Comparison of ENCODE assay signal across 30 cellular contexts in the genomic region with DNA sequence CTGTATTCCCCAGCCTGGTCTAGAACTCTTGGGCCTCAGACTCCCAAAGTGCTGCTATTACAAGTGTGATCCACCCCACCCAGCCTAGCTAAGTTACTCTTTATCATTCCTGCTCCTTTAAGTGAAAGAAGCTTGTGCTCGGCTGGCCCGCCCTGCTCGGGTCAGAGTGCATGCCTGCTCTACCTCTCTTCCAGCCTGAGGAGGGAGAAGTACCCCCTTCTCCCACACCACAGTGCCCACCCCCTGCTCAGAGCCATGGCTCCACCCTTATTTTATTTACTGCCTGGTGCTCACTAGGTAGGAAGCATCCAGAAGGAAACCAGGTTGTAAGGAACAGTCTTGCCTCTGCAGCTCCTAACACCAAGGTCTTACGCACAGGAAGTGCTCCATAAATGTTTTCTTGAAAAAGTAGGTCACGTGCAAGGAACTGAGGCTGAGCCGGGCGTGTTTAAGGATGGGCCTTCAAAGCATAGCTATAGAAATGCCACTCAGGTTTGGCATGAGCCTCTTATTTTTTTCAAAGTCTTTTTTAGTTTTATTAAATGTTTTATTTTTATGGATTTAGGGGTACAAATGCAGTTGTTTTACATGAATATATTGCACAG.
A peak's percentile ranks its signal among the peaks of the same experiment; 100 is the strongest.
DNase-seq lines count a peak whose midpoint lies in the region; ATAC-seq, FAIRE-seq and TF ChIP-seq lines count a peak whose summit lies in the region.
"Had no signal": no experiment of that assay in that cellular context is flagged by ENCODE, and none has a peak within 500 bp of the region (broad histone marks: within the 10 kb centered on the region; RNA-seq: fewer than 3 reads in every experiment).

No MANE protein-coding gene starts in this region.

- no peak overlapping the region for H2AFZ ChIP-seq in mammary epithelial cell (ENCODE audit: low read depth, low read length)
- H2AFZ ChIP-seq in H1 (ENCODE audit: low read length): peak overlapping the region; percentile 63; the same call in 1 of the 2 replicates

- H3K27ac Mint-ChIP-seq in MCF 10A (ENCODE audit: low read depth, unreplicated experiment): no peak overlapping the region
- peak overlapping the region; percentile 2 to 74 (median 48) for H3K27ac Mint-ChIP-seq in nephron
- H3K27ac Mint-ChIP-seq in activated CD4-positive, alpha-beta T cell treated with anti-CD3 and anti-CD28 coated beads for 36 hours: no peak overlapping the region
- H3K27ac Mint-ChIP-seq in activated CD8-positive, alpha-beta T cell treated with anti-CD3 and anti-CD28 coated beads, Interleukin-2, amount 10 ng/mL, durations not matched to agents 7 days and 5 days: no peak overlapping the region

- DNase-seq in MCF 10A (ENCODE audit: unreplicated experiment) (no peak), mammary epithelial cell (no peak), H1 (ENCODE audit: low read depth in 1 of 2, low spot score in 2 of 2) (no peak), vagina (ENCODE audit: extremely low spot score in 2 of 2) (no peak)
- no peak for DNase-seq in activated CD4-positive, alpha-beta T cell treated with anti-CD3 and anti-CD28 coated beads for 36 hours
- DNase-seq in activated CD8-positive, alpha-beta T cell treated with anti-CD3 and anti-CD28 coated beads, Interleukin-2, amount 10 ng/mL, durations not matched to agents 7 days and 5 days: no peak
- no peak for DNase-seq in effector memory CD4-positive, alpha-beta T cell
- DNase-seq: activated CD4-positive, CD25-positive, alpha-beta regulatory T cell treated with anti-CD3 and anti-CD28 coated beads, Interleukin-2, amount 50 U/mL, for 72 hours; activated CD8-positive, alpha-beta memory T cell treated with anti-CD3 and anti-CD28 coated beads for 24 hours; activated T-cell treated with anti-CD3 and anti-CD28 coated beads, Interleukin-2, amount 50 U/mL, for 1 hour; amygdala; CD8-positive, alpha-beta memory T cell; DMS153; GDM1; GOT3; head of caudate nucleus; Kasumi-1; mesendoderm; naive thymus-derived CD8-positive, alpha-beta T cell; NCI-H1048; NCI-H526 treated with DMSO at 0.1 percent for 48 hours; stimulated activated CD4-positive, alpha-beta T cell treated with anti-CD3 and anti-CD28 coated beads, Interleukin-4, amount 100 ng/mL, for 1 hour; stimulated activated naive CD4-positive, alpha-beta T cell treated with Interleukin-2 at 50 U/mL for 16 hours had no signal

- H4K20me1 ChIP-seq in mammary epithelial cell (ENCODE audit: insufficient read depth, low read length) (no peaks in the 10 kb centered on the region), H1 (replicated peaks in 1 of 2; ENCODE audit: control insufficient read depth in 1 of 2, insufficient read depth in 2 of 2, low read length in 2 of 2) (no peaks in the 10 kb centered on the region)

- no peak overlapping the region for H3K4ac ChIP-seq in H1 (replicated peaks; ENCODE audit: insufficient read length, low read depth, low read length)

- no peak overlapping the region for H3K14ac ChIP-seq in H1 (ENCODE audit: insufficient read length)

- dilution Hi-C loops in mammary epithelial cell (cut with HindIII; ENCODE audit: low sequenced_read_pairs): no loop called here

- in situ Hi-C loops in mammary epithelial cell (cut with MboI; ENCODE audit: low sequenced_read_pairs in 2 of 2): no loop called here

- BruUV-seq in MCF 10A (replicated peaks; lab: Mats Ljungman, UMichigan): no TSS peak
- no TSS peak for BruUV-seq in mammary epithelial cell (replicated peaks; lab: Mats Ljungman, UMichigan)

- TF ChIP-seq POLR2A in H1 (IDR thresholded peaks at IDR 0.05; ENCODE audit: control extremely low read depth in 1 of 2, low read depth in 2 of 2, low read length in 2 of 2) (no peak), vagina (IDR thresholded peaks at IDR 0.05) (no peak)

- TF ChIP-seq EP300 in H1 (IDR thresholded peaks at IDR 0.05; ENCODE audit: borderline replicate concordance in 1 of 2, low read depth in 2 of 2, low read length in 2 of 2): no peak

- peaks cover 3% of the 10 kb centered on the region for H3K4me1 ChIP-seq in mammary epithelial cell (ENCODE audit: insufficient read depth, low read length)
- peaks cover 0 to 10% (median 0%) of the 10 kb centered on the region in 4 experiments; a peak in 4 of 7 replicates for H3K4me1 ChIP-seq in H1 (replicated peaks in 1 of 4; ENCODE audit: control insufficient read depth in 3 of 4, insufficient read depth in 4 of 4, low read length in 3 of 4)
- H3K4me1 ChIP-seq in vagina: peaks cover 44% of the 10 kb centered on the region
- H3K4me1 ChIP-seq in effector memory CD4-positive, alpha-beta T cell (ENCODE audit: control insufficient read depth, insufficient read depth, low read length, poor library complexity, severe bottlenecking): no peaks in the 10 kb centered on the region
- H3K4me1 ChIP-seq: SJSA1 had no signal

- ATAC-seq in activated CD4-positive, alpha-beta T cell treated with anti-CD3 and anti-CD28 coated beads for 36 hours: no peak
- no peak for ATAC-seq in activated CD8-positive, alpha-beta T cell treated with anti-CD3 and anti-CD28 coated beads, Interleukin-2, amount 10 ng/mL, durations not matched to agents 7 days and 5 days
- ATAC-seq: naive thymus-derived CD8-positive, alpha-beta T cell; Panc1 had no signal

- no peaks in the 10 kb centered on the region for H3K79me1 ChIP-seq in H1 (ENCODE audit: low read depth, low read length)

- 95% methylated on average over 6 of the region's 7 CpGs for WGBS in mammary epithelial cell (ENCODE audit: low coverage, missing lambda C conversion rate)
- 85% methylated on average over 7 of the region's 7 CpGs; no CpG with 5 or more reads in 1 of the 2 experiments for WGBS in H1 (ENCODE audit: extremely low coverage in 1 of 2, insufficient coverage in 1 of 2, insufficient read length in 1 of 2, insufficient replicate concordance in 2 of 2, low coverage in 1 of 2, low lambda C conversion rate in 2 of 2, missing lambda C conversion rate in 1 of 2), 2 experiments

- H4K5ac ChIP-seq in H1 (ENCODE audit: insufficient read length, low read depth, low read length): no peak overlapping the region

- H3K27ac ChIP-seq in mammary epithelial cell (ENCODE audit: insufficient read depth, low read depth, low read length) (no peak overlapping the region), H1 (ENCODE audit: low read depth, low read length) (no peak overlapping the region), vagina (peak overlapping the region; percentile 86)
- no peak overlapping the region for H3K27ac ChIP-seq in effector memory CD4-positive, alpha-beta T cell (ENCODE audit: insufficient read depth, low read length, poor library complexity, severe bottlenecking)
- H3K27ac ChIP-seq: cardiac muscle cell, SJSA1, thoracic aorta had no signal

- H4K91ac ChIP-seq in H1 (replicated peaks; ENCODE audit: insufficient read length, low read length): no peak overlapping the region

- TF ChIP-seq CTCF in MCF 10A (IDR thresholded peaks at IDR 0.05; ENCODE audit: unreplicated experiment): no peak
- TF ChIP-seq CTCF in mammary epithelial cell (conservative IDR thresholded peaks at IDR 0.05 in 1 of 2, IDR thresholded peaks at IDR 0.05 in 1 of 2; ENCODE audit: extremely low read depth in 1 of 2, insufficient read depth in 1 of 2, low read depth in 1 of 2, low read length in 2 of 2): no peak
- no peak for TF ChIP-seq CTCF in H1 (IDR thresholded peaks at IDR 0.05; ENCODE audit: control extremely low read depth in 1 of 3, insufficient read depth in 1 of 3, low read depth in 1 of 3, low read length in 3 of 3)
- TF ChIP-seq CTCF in nephron (IDR thresholded peaks at IDR 0.05; ENCODE audit: unreplicated experiment in 3 of 3): no peak
- no peak for TF ChIP-seq CTCF in vagina (IDR thresholded peaks at IDR 0.05)

- peaks cover 42% of the 10 kb centered on the region for H3K4me1 Mint-ChIP-seq in MCF 10A (ENCODE audit: insufficient read depth, unreplicated experiment)
- peaks cover 42% of the 10 kb centered on the region for H3K4me1 Mint-ChIP-seq in nephron
- no peaks in the 10 kb centered on the region for H3K4me1 Mint-ChIP-seq in activated CD4-positive, alpha-beta T cell treated with anti-CD3 and anti-CD28 coated beads for 36 hours
- no peaks in the 10 kb centered on the region for H3K4me1 Mint-ChIP-seq in activated CD8-positive, alpha-beta T cell treated with anti-CD3 and anti-CD28 coated beads, Interleukin-2, amount 10 ng/mL, durations not matched to agents 7 days and 5 days (ENCODE audit: low read depth)
- H3K4me1 Mint-ChIP-seq: CD8-positive, alpha-beta memory T cell had no signal

- POLR2A ChIA-PET in MCF 10A (lab: Yijun Ruan, JAX): interaction anchor here (3.1 kb wide), 1 partner anchor 47 kb away, joined by 50 read pairs; no protein-coding TSS in a partner anchor
- POLR2A ChIA-PET in H1 (lab: Charles Lee; ENCODE audit: partially characterized antibody): interaction anchor here (0.9 kb wide), 1 partner anchor 18 kb away, joined by 3 read pairs; no protein-coding TSS in a partner anchor
- POLR2A ChIA-PET in activated CD4-positive, alpha-beta T cell treated with anti-CD3 and anti-CD28 coated beads for 36 hours (lab: Charles Lee): no interaction called here
- POLR2A ChIA-PET in activated CD8-positive, alpha-beta T cell treated with anti-CD3 and anti-CD28 coated beads, Interleukin-2, amount 10 ng/mL, durations not matched to agents 7 days and 5 days (lab: Charles Lee): interaction anchor here (0.6 kb wide), 1 partner anchor 181 kb away, joined by 3 read pairs; no protein-coding TSS in a partner anchor

- H3K4me3 Mint-ChIP-seq in MCF 10A (ENCODE audit: unreplicated experiment) (peak overlapping the region; percentile 38), nephron (peak overlapping the region in 1 of 3 experiments; percentile 40)
- H3K4me3 Mint-ChIP-seq in activated CD4-positive, alpha-beta T cell treated with anti-CD3 and anti-CD28 coated beads for 36 hours: no peak overlapping the region
- no peak overlapping the region for H3K4me3 Mint-ChIP-seq in activated CD8-positive, alpha-beta T cell treated with anti-CD3 and anti-CD28 coated beads, Interleukin-2, amount 10 ng/mL, durations not matched to agents 7 days and 5 days
- H3K4me3 Mint-ChIP-seq: CD8-positive, alpha-beta memory T cell; naive thymus-derived CD8-positive, alpha-beta T cell had no signal

- no peak overlapping the region for H2AK5ac ChIP-seq in H1 (ENCODE audit: low read depth, low read length)

- no peaks in the 10 kb centered on the region for H3K23me2 ChIP-seq in H1 (ENCODE audit: low read depth, low read length)

- H3K27me3 ChIP-seq in mammary epithelial cell (ENCODE audit: insufficient read depth, low read length) (no peaks in the 10 kb centered on the region), H1 (replicated peaks in 1 of 4; ENCODE audit: control insufficient read depth in 3 of 4, extremely low read depth in 1 of 4, insufficient read depth in 3 of 4, low read length in 3 of 4) (peaks cover 0 to 2% (median 0%) of the 10 kb centered on the region in 4 experiments; a peak in 2 of 7 replicates), vagina (no peaks in the 10 kb centered on the region)
- peaks cover 3% of the 10 kb centered on the region for H3K27me3 ChIP-seq in effector memory CD4-positive, alpha-beta T cell (replicated peaks; ENCODE audit: control insufficient read depth, insufficient read depth, low read length, poor library complexity, severe bottlenecking)
- H3K27me3 ChIP-seq: cardiac muscle cell, right atrium auricular region, SJSA1 had no signal

- intact Hi-C loops in MCF 10A (cut with micrococcal nuclease): no loop called here
- intact Hi-C loops in mammary epithelial cell (cut with micrococcal nuclease): no loop called here
- intact Hi-C loops in vagina (cut with DNase I): no loop called here
- intact Hi-C loops in activated CD4-positive, alpha-beta T cell treated with anti-CD3 and anti-CD28 coated beads for 36 hours (cut with DNase I, micrococcal nuclease): no loop called here

- no peak overlapping the region for H3K56ac ChIP-seq in H1 (replicated peaks; ENCODE audit: insufficient read length, low read depth, low read length)

- H2BK20ac ChIP-seq in H1 (ENCODE audit: low read length): no peak overlapping the region; the same call in 1 of the 2 replicates

- H3K4me3 ChIP-seq in mammary epithelial cell (replicated peaks in 1 of 3; ENCODE audit: insufficient read depth in 1 of 3, low read depth in 2 of 3, low read length in 3 of 3) (no peak overlapping the region), H1 (ENCODE audit: extremely low read depth in 1 of 4, insufficient read depth in 2 of 4, low read depth in 3 of 4, low read length in 4 of 4) (no peak overlapping the region), vagina (no peak overlapping the region)
- H3K4me3 ChIP-seq in effector memory CD4-positive, alpha-beta T cell (ENCODE audit: insufficient read depth, low read depth, low read length, poor library complexity, severe bottlenecking): no peak overlapping the region
- H3K4me3 ChIP-seq: cardiac muscle cell, right atrium auricular region, SJSA1, thoracic aorta had no signal

- H3K27me3 Mint-ChIP-seq in MCF 10A (ENCODE audit: insufficient read depth, unreplicated experiment) (no peaks in the 10 kb centered on the region), nephron (ENCODE audit: low read depth) (peaks cover 8% of the 10 kb centered on the region)
- H3K27me3 Mint-ChIP-seq in activated CD4-positive, alpha-beta T cell treated with anti-CD3 and anti-CD28 coated beads for 36 hours: no peaks in the 10 kb centered on the region
- peaks cover 6% of the 10 kb centered on the region for H3K27me3 Mint-ChIP-seq in activated CD8-positive, alpha-beta T cell treated with anti-CD3 and anti-CD28 coated beads, Interleukin-2, amount 10 ng/mL, durations not matched to agents 7 days and 5 days (ENCODE audit: low read depth)
- H3K27me3 Mint-ChIP-seq: naive thymus-derived CD8-positive, alpha-beta T cell had no signal

- no peak overlapping the region for H4K8ac ChIP-seq in H1 (ENCODE audit: extremely low read depth, insufficient read depth, low read length)

- no peak overlapping the region for H2BK120ac ChIP-seq in H1 (replicated peaks; ENCODE audit: low read depth, low read length)

- CTCF ChIA-PET in MCF 10A (lab: Yijun Ruan, JAX) (interaction anchor here (0.6 to 6.2 kb wide), 5 partner anchors 11 to 50 kb away, joined by 3 to 44 read pairs (median 4); no protein-coding TSS in a partner anchor), mammary epithelial cell (lab: Charles Lee; ENCODE audit: low non-redundant PET) (no interaction called here), H1 (lab: Charles Lee; ENCODE audit: partially characterized antibody) (interaction anchor here (0.6 to 5.0 kb wide), 6 partner anchors 39 to 1209 kb away, joined by 3 to 20 read pairs (median 4); no protein-coding TSS in a partner anchor)
- CTCF ChIA-PET in activated CD4-positive, alpha-beta T cell treated with anti-CD3 and anti-CD28 coated beads for 36 hours (lab: Charles Lee): interaction anchor here (0.6 kb wide), 1 partner anchor 13 kb away, joined by 3 read pairs; no protein-coding TSS in a partner anchor
- CTCF ChIA-PET in activated CD8-positive, alpha-beta T cell treated with anti-CD3 and anti-CD28 coated beads, Interleukin-2, amount 10 ng/mL, durations not matched to agents 7 days and 5 days (lab: Charles Lee): interaction anchor here (0.6 to 0.9 kb wide), 2 partner anchors 16 to 44 kb away, joined by 3 read pairs; no protein-coding TSS in a partner anchor

- H3K36me3 ChIP-seq in mammary epithelial cell (ENCODE audit: insufficient read depth, low read length) (no peaks in the 10 kb centered on the region), H1 (ENCODE audit: control insufficient read depth in 2 of 4, insufficient read depth in 4 of 4, low read length in 3 of 4) (no peaks in the 10 kb centered on the region), vagina (no peaks in the 10 kb centered on the region)
- H3K36me3 ChIP-seq in effector memory CD4-positive, alpha-beta T cell (ENCODE audit: control insufficient read depth, insufficient read depth, low read length): no peaks in the 10 kb centered on the region
- H3K36me3 ChIP-seq: cardiac muscle cell, right atrium auricular region, SJSA1, thoracic aorta had no signal

- H3K9ac ChIP-seq in mammary epithelial cell (ENCODE audit: insufficient read depth, low read length): no peak overlapping the region
- H3K9ac ChIP-seq in H1 (replicated peaks in 1 of 4; ENCODE audit: extremely low read depth in 1 of 4, low read depth in 3 of 4, low read length in 3 of 4): no peak overlapping the region

- no peak overlapping the region for H3K23ac ChIP-seq in H1 (ENCODE audit: insufficient read length)

- no peaks in the 10 kb centered on the region for H3K79me2 ChIP-seq in mammary epithelial cell (ENCODE audit: insufficient read depth, low read length)
- no peaks in the 10 kb centered on the region for H3K79me2 ChIP-seq in H1 (ENCODE audit: control insufficient read depth in 1 of 2, insufficient read depth in 2 of 2, low read length in 2 of 2)

- H3K4me2 ChIP-seq in mammary epithelial cell (ENCODE audit: insufficient read depth, low read depth, low read length): no peak overlapping the region
- H3K4me2 ChIP-seq in H1 (ENCODE audit: insufficient read depth in 1 of 2, low read depth in 2 of 2, low read length in 2 of 2): no peak overlapping the region

- FAIRE-seq in H1 (lab: Jason Lieb, UNC): no peak
- FAIRE-seq: TTC549 had no signal

- no peak overlapping the region for H2BK5ac ChIP-seq in H1 (ENCODE audit: low read depth, low read length)

- H3K18ac ChIP-seq in H1 (ENCODE audit: extremely low read depth, low read length): 0 out of 2 replicates have a peak overlapping the region, but pooled peaks have one; percentile 57

- no peak overlapping the region for H2BK15ac ChIP-seq in H1 (ENCODE audit: low read length)

- TF ChIP-seq RAD21 in H1 (IDR thresholded peaks at IDR 0.05 in 1 of 2, conservative IDR thresholded peaks at IDR 0.05 in 1 of 2; ENCODE audit: low read depth in 2 of 2, low read length in 2 of 2): no peak

- no peaks in the 10 kb centered on the region for H3K36me3 Mint-ChIP-seq in MCF 10A (ENCODE audit: insufficient read depth, unreplicated experiment)
- no peaks in the 10 kb centered on the region for H3K36me3 Mint-ChIP-seq in nephron (ENCODE audit: low read depth)
- no peaks in the 10 kb centered on the region for H3K36me3 Mint-ChIP-seq in activated CD4-positive, alpha-beta T cell treated with anti-CD3 and anti-CD28 coated beads for 36 hours (ENCODE audit: low read depth)
- H3K36me3 Mint-ChIP-seq in activated CD8-positive, alpha-beta T cell treated with anti-CD3 and anti-CD28 coated beads, Interleukin-2, amount 10 ng/mL, durations not matched to agents 7 days and 5 days (ENCODE audit: low read depth): no peaks in the 10 kb centered on the region
- H3K36me3 Mint-ChIP-seq: CD8-positive, alpha-beta memory T cell; naive thymus-derived CD8-positive, alpha-beta T cell had no signal

- H3K9me3 ChIP-seq in mammary epithelial cell (replicated peaks; ENCODE audit: insufficient read depth, low read length) (no peaks in the 10 kb centered on the region), H1 (ENCODE audit: insufficient read depth in 2 of 2, low read depth in 1 of 2, low read length in 1 of 2) (no peaks in the 10 kb centered on the region), vagina (no peaks in the 10 kb centered on the region)
- H3K9me3 ChIP-seq in effector memory CD4-positive, alpha-beta T cell (ENCODE audit: control insufficient read depth, low read length): no peaks in the 10 kb centered on the region
- H3K9me3 ChIP-seq: right atrium auricular region, SJSA1, thoracic aorta had no signal

- H3K9me3 Mint-ChIP-seq in MCF 10A (ENCODE audit: unreplicated experiment): no peaks in the 10 kb centered on the region
- H3K9me3 Mint-ChIP-seq in nephron: no peaks in the 10 kb centered on the region
- no peaks in the 10 kb centered on the region for H3K9me3 Mint-ChIP-seq in activated CD4-positive, alpha-beta T cell treated with anti-CD3 and anti-CD28 coated beads for 36 hours (ENCODE audit: low read depth)
- no peaks in the 10 kb centered on the region for H3K9me3 Mint-ChIP-seq in activated CD8-positive, alpha-beta T cell treated with anti-CD3 and anti-CD28 coated beads, Interleukin-2, amount 10 ng/mL, durations not matched to agents 7 days and 5 days (ENCODE audit: insufficient read depth)
- H3K9me3 Mint-ChIP-seq: CD8-positive, alpha-beta memory T cell had no signal

- H2BK12ac ChIP-seq in H1 (ENCODE audit: low read depth, low read length): no peak overlapping the region; the same call in 1 of the 2 replicates

Comparison
In these comparisons a context has a peak if more than half of its experiments do, and no peak if none do; other contexts are left out.
1. H3K27ac Mint-ChIP-seq: peak in nephron (3 of 3); none in MCF 10A (single experiment), activated CD4-positive, alpha-beta T cell treated with anti-CD3 and anti-CD28 coated beads for 36 hours (single experiment) and activated CD8-positive, alpha-beta T cell treated with anti-CD3 and anti-CD28 coated beads, Interleukin-2, amount 10 ng/mL, durations not matched to agents 7 days and 5 days (single experiment).